In the genomic region with DNA sequence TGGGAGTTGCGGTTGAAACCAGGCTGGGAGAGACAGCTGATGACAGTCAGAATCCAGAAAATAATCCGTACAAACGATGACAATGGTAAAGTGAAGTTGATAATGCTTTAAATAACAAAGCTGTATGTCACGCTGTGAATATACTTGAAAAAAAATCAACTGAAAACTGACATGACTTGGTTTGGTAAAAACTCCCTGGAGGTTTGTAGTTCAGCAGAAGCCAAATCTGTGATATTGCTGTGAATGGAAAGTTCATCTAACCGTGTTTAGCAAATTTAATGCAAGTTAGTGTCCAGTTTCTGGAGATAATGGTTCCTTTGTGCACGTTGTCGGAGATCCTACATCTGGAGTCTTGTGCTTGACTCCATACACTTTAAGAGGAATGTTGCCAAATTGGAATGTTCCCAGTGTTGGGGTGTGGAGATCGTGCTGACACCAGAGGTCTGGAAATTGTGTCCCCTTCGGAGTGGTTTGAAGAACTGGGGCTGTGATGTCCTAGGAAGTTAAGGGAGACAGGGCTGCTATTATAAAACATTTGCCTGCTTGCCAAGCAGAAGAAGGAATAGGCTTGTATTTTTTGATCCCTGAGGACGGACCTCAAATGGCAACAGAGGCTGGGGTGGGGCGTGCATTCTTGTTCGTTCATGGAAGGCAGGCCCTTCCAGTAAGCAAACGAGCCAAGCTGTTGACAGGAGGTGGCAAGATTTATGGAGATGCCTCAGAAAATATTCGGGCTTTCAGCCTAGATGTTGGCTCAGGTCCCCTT, we compare ENCODE assay signal across 10 cellular contexts. TPM values are rescaled to one million over a fixed set of nuclear protein-coding genes. Genes with fewer than 3 reads are reported as not detected.
A peak's percentile ranks its signal among the peaks of the same experiment; 100 is the strongest.
DNase-seq lines count a peak whose midpoint lies in the region; ATAC-seq, FAIRE-seq and TF ChIP-seq lines count a peak whose summit lies in the region.
"Had no signal": no experiment of that assay in that cellular context is flagged by ENCODE, and none has a peak within 500 bp of the region (broad histone marks: within the 10 kb centered on the region; RNA-seq: fewer than 3 reads in every experiment).

No MANE protein-coding gene starts in this region.

- TF ChIP-seq CTCF in hepatocyte (IDR thresholded peaks at IDR 0.05; ENCODE audit: poor library complexity) (no peak), gastrocnemius medialis (IDR thresholded peaks at IDR 0.05 in 4 of 5, conservative IDR thresholded peaks at IDR 0.05 in 1 of 5) (no peak), PC-9 (conservative IDR thresholded peaks at IDR 0.05) (no peak)

- no peak overlapping the region for H2AFZ ChIP-seq in hepatocyte
- H2AFZ ChIP-seq in PC-9, result no peak overlapping the region

- H3K4me2 ChIP-seq in hepatocyte (peak overlapping the region; percentile 58), PC-9 (no peak overlapping the region)

- intact Hi-C loops in gastrocnemius medialis (cut with DNase I; ENCODE audit: low total_unique reads) (no loop called here), PC-9 (cut with micrococcal nuclease; ENCODE audit: unreplicated experiment) (no loop called here)

- WGBS in hepatocyte (ENCODE audit: low lambda C conversion rate, missing lambda C conversion rate), result 52% methylated on average over 14 of the region's 14 CpGs

- H3F3A ChIP-seq in PC-9 (ENCODE audit: insufficient read depth, low read depth), result peaks cover 9% of the 10 kb centered on the region

- H3K9me3 ChIP-seq in hepatocyte (ENCODE audit: low read depth) (no peaks in the 10 kb centered on the region), gastrocnemius medialis (no peaks in the 10 kb centered on the region), PC-9 (ENCODE audit: insufficient read depth, low read depth) (no peaks in the 10 kb centered on the region)

- H3K79me2 ChIP-seq in hepatocyte, result peaks cover 81% of the 10 kb centered on the region
- H3K79me2 ChIP-seq in PC-9 (ENCODE audit: low read depth), result peaks cover 42% of the 10 kb centered on the region

- peak; percentile 81 for DNase-seq in DMS 273 (lab: John Stamatoyannopoulos, UW; ENCODE audit: unreplicated experiment)
- DNase-seq in anterior cingulate cortex (lab: John Stamatoyannopoulos, UW), result peak in 44 of 58 donors; percentile 11 to 81 (median 56)
- peak; percentile 35 for DNase-seq in hepatocyte (ENCODE audit: low spot score)
- DNase-seq in gastrocnemius medialis, result peak in 1 of 2 donors; percentile 50
- DNase-seq in NCI-H2029 treated with DMSO at 0.1 percent for 48 hours (lab: John Stamatoyannopoulos, UW), result no peak
- no peak for DNase-seq in NCI-H1694 treated with DMSO at 0.1 percent for 48 hours (lab: John Stamatoyannopoulos, UW)
- no peak for DNase-seq in PC-9
- DNase-seq in GM12892 (ENCODE audit: insufficient read length), result no peak
- DNase-seq: GDM1, PC-3 had no signal

- no peaks in the 10 kb centered on the region for H3K36me3 ChIP-seq in hepatocyte (replicated peaks; ENCODE audit: insufficient read depth, low read depth)
- H3K36me3 ChIP-seq in gastrocnemius medialis, result no peaks in the 10 kb centered on the region
- no peaks in the 10 kb centered on the region for H3K36me3 ChIP-seq in PC-9 (ENCODE audit: low read depth)

- peak overlapping the region; percentile 56 for H3K27ac ChIP-seq in hepatocyte
- peak overlapping the region; percentile 67 to 73 (median 68) for H3K27ac ChIP-seq in gastrocnemius medialis
- H3K27ac ChIP-seq in PC-9, result no peak overlapping the region

- TF ChIP-seq POLR2A in gastrocnemius medialis (IDR thresholded peaks at IDR 0.05) (no peak), GM12892 (IDR thresholded peaks at IDR 0.05; ENCODE audit: low read depth, low read length) (no peak)

- H4K20me1 ChIP-seq in hepatocyte (ENCODE audit: insufficient read depth, poor library complexity, severe bottlenecking) (no peaks in the 10 kb centered on the region), PC-9 (ENCODE audit: insufficient read depth) (no peaks in the 10 kb centered on the region)

- H3K27me3 ChIP-seq in hepatocyte (no peaks in the 10 kb centered on the region), gastrocnemius medialis (no peaks in the 10 kb centered on the region), PC-9 (ENCODE audit: insufficient read depth, low read depth) (no peaks in the 10 kb centered on the region)

- ATAC-seq in gastrocnemius medialis, result peak; percentile 7 to 25
- ATAC-seq: PC-3 had no signal

- POLR2A ChIA-PET in PC-9 (lab: Charles Lee; ENCODE audit: unreplicated experiment), result no interaction called here

- H3K9me2 ChIP-seq in hepatocyte (replicated peaks; ENCODE audit: insufficient read depth) (no peaks in the 10 kb centered on the region), PC-9 (ENCODE audit: insufficient read depth) (no peaks in the 10 kb centered on the region)

- no TSS peak for BruUV-seq in PC-9 (replicated peaks; lab: Mats Ljungman, UMichigan)

- no peak for FAIRE-seq in GM12892 (lab: Jason Lieb, UNC)

- H3K4me3 ChIP-seq in hepatocyte (no peak overlapping the region), gastrocnemius medialis (peak overlapping the region; percentile 10 to 33 (median 22)), PC-9 (no peak overlapping the region)

- H3K4me1 ChIP-seq in hepatocyte (ENCODE audit: insufficient read depth) (peaks cover 31% of the 10 kb centered on the region), gastrocnemius medialis (peaks cover 66 to 81% of the 10 kb centered on the region in 2 donors), PC-9 (replicated peaks; ENCODE audit: insufficient read depth) (peaks cover 19% of the 10 kb centered on the region)

- in situ Hi-C loops in gastrocnemius medialis (cut with MboI; ENCODE audit: low sequenced_read_pairs in 4 of 4), result no loop called here

- CTCF ChIA-PET in PC-9 (lab: Charles Lee), result interaction anchor here (0.6 kb wide), 1 partner anchor 69 kb away, joined by 4 read pairs; no protein-coding TSS in a partner anchor

RNA-seq across cellular contexts. Expression of a gene that starts 30.6 kb away (rescaled TPM):
- total RNA-seq in hepatocyte, result 38.6 and 42.4 TPM in 2 replicates
- polyA plus RNA-seq in hepatocyte, result 23.9 and 26.1 TPM in 2 replicates
- total RNA-seq in gastrocnemius medialis, result 10 to 100 TPM; 18.3 to 33.2 (median 27.4) TPM
- 77.0 and 85.0 TPM in 2 replicates for total RNA-seq in PC-9 (2021)
- polyA plus RNA-seq in GM12892 (2012; ENCODE audit: missing spikeins), result 16.9 TPM

Comparison
In these comparisons a context has a peak if more than half of its experiments do, and no peak if none do; other contexts are left out.
1. DNase-seq: peak in DMS 273 (single experiment), anterior cingulate cortex (44 of 58) and hepatocyte (single experiment); none in NCI-H2029 treated with DMSO at 0.1 percent for 48 hours (single experiment), NCI-H1694 treated with DMSO at 0.1 percent for 48 hours (single experiment), PC-9 (0 of 2) and GM12892 (single experiment).
2. H3K4me3 ChIP-seq: peak in gastrocnemius medialis (4 of 4); none in hepatocyte (single experiment) and PC-9 (single experiment).